ENCODE assay signal across 2 cellular contexts in genomic region chr19:2305974-2306806, GRCh38.
TF ChIP-seq lines count a peak whose summit lies in the region.

No MANE protein-coding gene starts in this region.

TF ChIP-seq in HCT116, 20 proteins besides CTCF, POLR2A, EP300 and RAD21:
- TF ChIP-seq SIN3A (IDR thresholded peaks at IDR 0.05; ENCODE audit: low read depth): no peak
- no peak for TF ChIP-seq ZNF274 (IDR thresholded peaks at IDR 0.05; ENCODE audit: low read depth, low read length)
- no peak for TF ChIP-seq YY1 (IDR thresholded peaks at IDR 0.05; ENCODE audit: extremely low read depth, insufficient replicate concordance, low read depth, low read length)
- TF ChIP-seq ZBTB33 (IDR thresholded peaks at IDR 0.05; ENCODE audit: extremely low read depth, insufficient replicate concordance, low read length): no peak
- TF ChIP-seq EZH2phosphoT487 (IDR thresholded peaks at IDR 0.05; ENCODE audit: borderline replicate concordance): no peak
- no peak for TF ChIP-seq CEBPB (IDR thresholded peaks at IDR 0.05; ENCODE audit: low read depth)
- no peak for TF ChIP-seq JUND (IDR thresholded peaks at IDR 0.05)
- no peak for TF ChIP-seq FOSL1 (IDR thresholded peaks at IDR 0.05; ENCODE audit: low read depth)

TF ChIP-seq in H1, 55 proteins besides CTCF, POLR2A, EP300 and RAD21:
- TF ChIP-seq USF2 (IDR thresholded peaks at IDR 0.05; ENCODE audit: low read length): no peak
- TF ChIP-seq ZNF274 (IDR thresholded peaks at IDR 0.05; ENCODE audit: borderline replicate concordance, extremely low read depth, low read length): no peak
- TF ChIP-seq CHD2 (IDR thresholded peaks at IDR 0.05; ENCODE audit: low read length): no peak
- no peak for TF ChIP-seq SAP30 (IDR thresholded peaks at IDR 0.05; ENCODE audit: insufficient read depth, insufficient replicate concordance, low read length)
- TF ChIP-seq SUZ12 (IDR thresholded peaks at IDR 0.05; ENCODE audit: low read length): no peak
- TF ChIP-seq MAFK (IDR thresholded peaks at IDR 0.05; ENCODE audit: low read depth, low read length): no peak
- no peak for TF ChIP-seq GTF2F1 (IDR thresholded peaks at IDR 0.05; ENCODE audit: borderline replicate concordance, low read depth, low read length)
- no peak for TF ChIP-seq SIRT6 (IDR thresholded peaks at IDR 0.05; ENCODE audit: low read length)
- TF ChIP-seq JUND (IDR thresholded peaks at IDR 0.05; ENCODE audit: low read length): no peak
- TF ChIP-seq POLR2AphosphoS5 (IDR thresholded peaks at IDR 0.05; ENCODE audit: low read depth, low read length): no peak
